ENCODE assay signal across 22 cellular contexts in genomic region chr4:98343640-98344039, GRCh38.
"Had no signal": no experiment of that assay in that cellular context is flagged by ENCODE, and none has a peak within 500 bp of the region (broad histone marks: within the 10 kb centered on the region; RNA-seq: fewer than 3 reads in every experiment).

No MANE protein-coding gene starts in this region.

- ATAC-seq: effector memory CD8-positive, alpha-beta T cell; heart left ventricle; left colon; left ventricle myocardium superior; stimulated activated effector memory CD8-positive, alpha-beta T cell treated with anti-CD3 and anti-CD28 coated beads, Interleukin-12 subunit alpha, Interleukin-12 subunit beta, amount 100 ng/mL, for 72 hours; stimulated activated naive CD8-positive, alpha-beta T cell treated with anti-CD3 and anti-CD28 coated beads, Interleukin-15, Interleukin-2, amounts not matched to agents 100 U/mL and 50 U/mL, for 24 hours; upper lobe of right lung had no signal

- H3K4me1 ChIP-seq: esophagus muscularis mucosa, right atrium auricular region, testis, upper lobe of right lung, vagina had no signal

- H3K4me3 ChIP-seq: esophagus muscularis mucosa, heart left ventricle, lung, right atrium auricular region, smooth muscle cell, testis, tibial nerve, upper lobe of right lung, vagina had no signal

- H3K36me3 ChIP-seq: right atrium auricular region had no signal

- DNase-seq: effector memory CD8-positive, alpha-beta T cell; foreskin melanocyte; heart left ventricle; hippocampal formation; left colon; left ventricle myocardium superior; mesenchymal stem cell; midbrain; naive B cell; nephron progenitor cell; stimulated activated CD4-positive, alpha-beta T cell treated with anti-CD3 and anti-CD28 coated beads, Interleukin-2, amount 100 ng/mL, for 48 hours; stimulated activated CD8-positive, alpha-beta memory T cell treated with anti-CD3 and anti-CD28 coated beads, Interleukin-4, amount 100 ng/mL, for 48 hours; stimulated activated naive CD8-positive, alpha-beta T cell treated with anti-CD3 and anti-CD28 coated beads, Interleukin-15, Interleukin-2, amounts not matched to agents 100 U/mL and 50 U/mL, for 24 hours; testis; upper lobe of right lung had no signal

- H3K9me3 ChIP-seq: esophagus muscularis mucosa, right atrium auricular region, testis, upper lobe of right lung, vagina had no signal
